In genomic region chr4:16029329-16029728, GRCh38 we compare ENCODE assay signal across 16 cellular contexts. TPM values are rescaled to one million over a fixed set of nuclear protein-coding genes. Genes with fewer than 3 reads are reported as not detected.
DNase-seq lines count a peak whose midpoint lies in the region; ATAC-seq and TF ChIP-seq lines count a peak whose summit lies in the region.
"Had no signal": no experiment of that assay in that cellular context is flagged by ENCODE, and none has a peak within 500 bp of the region (broad histone marks: within the 10 kb centered on the region; RNA-seq: fewer than 3 reads in every experiment).

No MANE protein-coding gene starts in this region.

- H3K4me2 ChIP-seq in GM23338 (peak overlapping the region; percentile 40), skeletal muscle satellite cell (ENCODE audit: low read length) (peak overlapping the region; percentile 16)

- intact Hi-C loops in MCF 10A (cut with micrococcal nuclease), result no loop called here

- no peaks in the 10 kb centered on the region for H4K20me1 ChIP-seq in GM23338 (replicated peaks; ENCODE audit: insufficient read depth)

- no TSS peak for BruUV-seq in MCF 10A (replicated peaks; lab: Mats Ljungman, UMichigan)

- H3K79me2 ChIP-seq in GM23338 (replicated peaks; ENCODE audit: insufficient read depth), result no peaks in the 10 kb centered on the region

- peaks cover 52% of the 10 kb centered on the region for H3K4me1 ChIP-seq in GM23338 (ENCODE audit: insufficient read depth)
- H3K4me1 ChIP-seq in skeletal muscle satellite cell (ENCODE audit: control insufficient read depth, insufficient read depth, low read length), result peaks cover 8% of the 10 kb centered on the region

- H3F3A ChIP-seq in GM23338 (replicated peaks; ENCODE audit: low read depth), result 0 out of 2 replicates have a peak, but pooled peaks cover 3% of the 10 kb centered on the region

- H3K9ac ChIP-seq in SK-N-MC (ENCODE audit: insufficient read length), result peak overlapping the region; percentile 39
- H3K9ac ChIP-seq in skeletal muscle satellite cell (ENCODE audit: low read depth, low read length), result no peak overlapping the region

- H3K4me1 Mint-ChIP-seq in GM23338, result peaks cover 23% of the 10 kb centered on the region
- H3K4me1 Mint-ChIP-seq in MCF 10A (ENCODE audit: insufficient read depth, unreplicated experiment), result peaks cover 6% of the 10 kb centered on the region

- CTCF ChIA-PET in MCF 10A (lab: Yijun Ruan, JAX), result interaction anchor here (0.6 to 3.4 kb wide), 10 partner anchors 13 to 487 kb away, joined by 3 to 29 read pairs (median 6); no protein-coding TSS in a partner anchor

- peak; percentile 51 for ATAC-seq in GM23338
- ATAC-seq: left cardiac atrium, Panc1 had no signal

- DNase-seq in GM23338 (ENCODE audit: low spot score) (peak; percentile 61), SK-N-MC (ENCODE audit: low read depth, low spot score) (no peak), fibroblast of the aortic adventitia (ENCODE audit: low read depth) (peak; percentile 53), MCF 10A (ENCODE audit: unreplicated experiment) (no peak), GM19240 (ENCODE audit: insufficient read length, low spot score) (no peak)
- DNase-seq in activated T-cell treated with anti-CD3 and anti-CD28 coated beads, Interleukin-2, amount 50 U/mL, for 48 hours, result no peak
- DNase-seq: activated CD8-positive, alpha-beta memory T cell treated with anti-CD3 and anti-CD28 coated beads, Interleukin-2, amount 50 U/mL, for 48 hours; amygdala; erythroblast; GDM1; left cardiac atrium; NCI-H2029 treated with DMSO at 0.1 percent for 48 hours; stimulated activated CD4-positive, alpha-beta T cell treated with anti-CD3 and anti-CD28 coated beads, Interleukin-1b, Interleukin-23, amount 100 ng/mL, for 48 hours had no signal

- H3K36me3 ChIP-seq in GM23338 (ENCODE audit: insufficient read depth) (peaks cover 3% of the 10 kb centered on the region), SK-N-MC (ENCODE audit: insufficient read depth, low read length) (no peaks in the 10 kb centered on the region), skeletal muscle satellite cell (ENCODE audit: insufficient read depth, low read length) (no peaks in the 10 kb centered on the region)
- H3K36me3 ChIP-seq: neutrophil had no signal

- H2AFZ ChIP-seq in GM23338, result no peak overlapping the region

- H3K9me3 Mint-ChIP-seq in GM23338 (no peaks in the 10 kb centered on the region), MCF 10A (ENCODE audit: unreplicated experiment) (no peaks in the 10 kb centered on the region)

- H3K4me3 Mint-ChIP-seq in GM23338 (peak overlapping the region; percentile 17; the same call in 1 of the 3 replicates), MCF 10A (ENCODE audit: unreplicated experiment) (no peak overlapping the region)

- POLR2A ChIA-PET in MCF 10A (lab: Yijun Ruan, JAX), result interaction anchor here (1.1 kb wide), 1 partner anchor 169 kb away, joined by 3 read pairs; no protein-coding TSS in a partner anchor

- TF ChIP-seq CTCF in GM23338 (conservative IDR thresholded peaks at IDR 0.05; ENCODE audit: low read depth in 2 of 2) (no peak), fibroblast of the aortic adventitia (IDR thresholded peaks at IDR 0.05; ENCODE audit: insufficient read depth, low read length) (no peak), MCF 10A (IDR thresholded peaks at IDR 0.05; ENCODE audit: unreplicated experiment) (no peak)

- no peaks in the 10 kb centered on the region for H3K9me3 ChIP-seq in SK-N-MC (ENCODE audit: low read depth, low read length)
- H3K9me3 ChIP-seq in skeletal muscle satellite cell (replicated peaks; ENCODE audit: low read length), result no peaks in the 10 kb centered on the region
- H3K9me3 ChIP-seq: neutrophil had no signal

- H3K4me3 ChIP-seq in GM23338, result peak overlapping the region; percentile 21
- H3K4me3 ChIP-seq in SK-N-MC, result 0 out of 2 replicates have a peak overlapping the region, but pooled peaks have one; percentile 36
- no peak overlapping the region for H3K4me3 ChIP-seq in fibroblast of the aortic adventitia (ENCODE audit: low read depth, low read length)
- no peak overlapping the region for H3K4me3 ChIP-seq in skeletal muscle satellite cell (ENCODE audit: low read length)

- H3K27me3 ChIP-seq in GM23338 (ENCODE audit: insufficient read depth) (no peaks in the 10 kb centered on the region), skeletal muscle satellite cell (ENCODE audit: control insufficient read depth, insufficient read depth, low read length) (peaks cover 9% of the 10 kb centered on the region)
- H3K27me3 ChIP-seq: neutrophil had no signal

- no peaks in the 10 kb centered on the region for H3K27me3 Mint-ChIP-seq in GM23338 (ENCODE audit: insufficient read depth, low read depth, poor library complexity)
- H3K27me3 Mint-ChIP-seq in MCF 10A (ENCODE audit: insufficient read depth, unreplicated experiment), result no peaks in the 10 kb centered on the region

- no peaks in the 10 kb centered on the region for H3K9me2 ChIP-seq in GM23338 (ENCODE audit: insufficient read depth)

- H3K36me3 Mint-ChIP-seq in GM23338 (ENCODE audit: low read depth) (peaks cover 11% of the 10 kb centered on the region), MCF 10A (ENCODE audit: insufficient read depth, unreplicated experiment) (no peaks in the 10 kb centered on the region)

- H3K27ac ChIP-seq in GM23338 (ENCODE audit: low read depth) (peak overlapping the region; percentile 72), SK-N-MC (peak overlapping the region; percentile 77)
- H3K27ac ChIP-seq: neutrophil had no signal

- H3K27ac Mint-ChIP-seq in GM23338 (no peak overlapping the region), MCF 10A (ENCODE audit: low read depth, unreplicated experiment) (no peak overlapping the region)

TF ChIP-seq in GM23338, 12 proteins besides CTCF, POLR2A, EP300 and RAD21:
- TF ChIP-seq STAT1 (IDR thresholded peaks at IDR 0.05; ENCODE audit: unreplicated experiment) (no peak), POLR2AphosphoS5 (IDR thresholded peaks at IDR 0.05; ENCODE audit: low read depth) (no peak), JUNB (IDR thresholded peaks at IDR 0.05; ENCODE audit: unreplicated experiment) (no peak), ZNF331 (CRISPR knock-in tag; IDR thresholded peaks at IDR 0.05; ENCODE audit: low read depth) (no peak)
- TF ChIP-seq, protein P1, sequence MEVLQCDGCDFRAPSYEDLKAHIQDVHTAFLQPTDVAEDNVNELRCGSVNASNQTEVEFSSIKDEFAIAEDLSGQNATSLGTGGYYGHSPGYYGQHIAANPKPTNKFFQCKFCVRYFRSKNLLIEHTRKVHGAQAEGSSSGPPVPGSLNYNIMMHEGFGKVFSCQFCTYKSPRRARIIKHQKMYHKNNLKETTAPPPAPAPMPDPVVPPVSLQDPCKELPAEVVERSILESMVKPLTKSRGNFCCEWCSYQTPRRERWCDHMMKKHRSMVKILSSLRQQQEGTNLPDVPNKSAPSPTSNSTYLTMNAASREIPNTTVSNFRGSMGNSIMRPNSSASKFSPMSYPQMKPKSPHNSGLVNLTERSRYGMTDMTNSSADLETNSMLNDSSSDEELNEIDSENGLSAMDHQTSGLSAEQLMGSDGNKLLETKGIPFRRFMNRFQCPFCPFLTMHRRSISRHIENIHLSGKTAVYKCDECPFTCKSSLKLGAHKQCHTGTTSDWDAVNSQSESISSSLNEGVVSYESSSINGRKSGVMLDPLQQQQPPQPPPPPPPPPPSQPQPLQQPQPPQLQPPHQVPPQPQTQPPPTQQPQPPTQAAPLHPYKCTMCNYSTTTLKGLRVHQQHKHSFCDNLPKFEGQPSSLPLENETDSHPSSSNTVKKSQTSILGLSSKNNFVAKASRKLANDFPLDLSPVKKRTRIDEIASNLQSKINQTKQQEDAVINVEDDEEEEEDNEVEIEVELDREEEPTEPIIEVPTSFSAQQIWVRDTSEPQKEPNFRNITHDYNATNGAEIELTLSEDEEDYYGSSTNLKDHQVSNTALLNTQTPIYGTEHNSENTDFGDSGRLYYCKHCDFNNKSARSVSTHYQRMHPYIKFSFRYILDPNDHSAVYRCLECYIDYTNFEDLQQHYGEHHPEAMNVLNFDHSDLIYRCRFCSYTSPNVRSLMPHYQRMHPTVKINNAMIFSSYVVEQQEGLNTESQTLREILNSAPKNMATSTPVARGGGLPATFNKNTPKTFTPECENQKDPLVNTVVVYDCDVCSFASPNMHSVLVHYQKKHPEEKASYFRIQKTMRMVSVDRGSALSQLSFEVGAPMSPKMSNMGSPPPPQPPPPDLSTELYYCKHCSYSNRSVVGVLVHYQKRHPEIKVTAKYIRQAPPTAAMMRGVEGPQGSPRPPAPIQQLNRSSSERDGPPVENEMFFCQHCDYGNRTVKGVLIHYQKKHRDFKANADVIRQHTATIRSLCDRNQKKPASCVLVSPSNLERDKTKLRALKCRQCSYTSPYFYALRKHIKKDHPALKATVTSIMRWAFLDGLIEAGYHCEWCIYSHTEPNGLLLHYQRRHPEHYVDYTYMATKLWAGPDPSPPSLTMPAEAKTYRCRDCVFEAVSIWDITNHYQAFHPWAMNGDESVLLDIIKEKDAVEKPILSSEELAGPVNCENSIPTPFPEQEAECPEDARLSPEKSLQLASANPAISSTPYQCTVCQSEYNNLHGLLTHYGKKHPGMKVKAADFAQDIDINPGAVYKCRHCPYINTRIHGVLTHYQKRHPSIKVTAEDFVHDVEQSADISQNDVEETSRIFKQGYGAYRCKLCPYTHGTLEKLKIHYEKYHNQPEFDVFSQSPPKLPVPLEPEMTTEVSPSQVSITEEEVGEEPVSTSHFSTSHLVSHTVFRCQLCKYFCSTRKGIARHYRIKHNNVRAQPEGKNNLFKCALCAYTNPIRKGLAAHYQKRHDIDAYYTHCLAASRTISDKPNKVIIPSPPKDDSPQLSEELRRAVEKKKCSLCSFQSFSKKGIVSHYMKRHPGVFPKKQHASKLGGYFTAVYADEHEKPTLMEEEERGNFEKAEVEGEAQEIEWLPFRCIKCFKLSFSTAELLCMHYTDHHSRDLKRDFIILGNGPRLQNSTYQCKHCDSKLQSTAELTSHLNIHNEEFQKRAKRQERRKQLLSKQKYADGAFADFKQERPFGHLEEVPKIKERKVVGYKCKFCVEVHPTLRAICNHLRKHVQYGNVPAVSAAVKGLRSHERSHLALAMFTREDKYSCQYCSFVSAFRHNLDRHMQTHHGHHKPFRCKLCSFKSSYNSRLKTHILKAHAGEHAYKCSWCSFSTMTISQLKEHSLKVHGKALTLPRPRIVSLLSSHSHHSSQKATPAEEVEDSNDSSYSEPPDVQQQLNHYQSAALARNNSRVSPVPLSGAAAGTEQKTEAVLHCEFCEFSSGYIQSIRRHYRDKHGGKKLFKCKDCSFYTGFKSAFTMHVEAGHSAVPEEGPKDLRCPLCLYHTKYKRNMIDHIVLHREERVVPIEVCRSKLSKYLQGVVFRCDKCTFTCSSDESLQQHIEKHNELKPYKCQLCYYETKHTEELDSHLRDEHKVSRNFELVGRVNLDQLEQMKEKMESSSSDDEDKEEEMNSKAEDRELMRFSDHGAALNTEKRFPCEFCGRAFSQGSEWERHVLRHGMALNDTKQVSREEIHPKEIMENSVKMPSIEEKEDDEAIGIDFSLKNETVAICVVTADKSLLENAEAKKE (CRISPR knock-in tag; IDR thresholded peaks at IDR 0.05), result no peak

RNA-seq across cellular contexts. Expression of gene PROM1, which starts 54.5 kb away (rescaled TPM):
- 66.6 and 70.3 TPM in 2 replicates for total RNA-seq in GM23338 (2014; rRNA removed; shearing (Covaris generic))
- 30.6 and 36.6 TPM in 2 replicates for polyA plus RNA-seq in GM23338 (2016; fragmentation: Nextera tagmentation; extraction: Ambion mirVana)
- under 0.01 TPM in 1 of 2 replicates, not detected in the other for total RNA-seq in fibroblast of the aortic adventitia (ENCODE audit: low replicate concordance)
- total RNA-seq in skeletal muscle satellite cell (2012; rRNA removed), result not detected in 2 replicates
- total RNA-seq in MCF 10A (2022), result not detected in 2 replicates

Comparison
In these comparisons a context has a peak if more than half of its experiments do, and no peak if none do; other contexts are left out.
1. DNase-seq: peak in GM23338 (single experiment) and fibroblast of the aortic adventitia (single experiment); none in SK-N-MC (single experiment), activated T-cell treated with anti-CD3 and anti-CD28 coated beads, Interleukin-2, amount 50 U/mL, for 48 hours (0 of 2), MCF 10A (single experiment) and GM19240 (single experiment).
2. H3K4me3 ChIP-seq: peak in GM23338 (single experiment) and SK-N-MC (single experiment); none in fibroblast of the aortic adventitia (single experiment) and skeletal muscle satellite cell (single experiment).
3. RNA of gene PROM1, which starts 54.5 kb away (total RNA-seq): 66.6 to 70.3 TPM in GM23338; not detected in MCF 10A and under 0.01 TPM in fibroblast of the aortic adventitia; every median in the first group is over 10 times any median in the second.